14 cellular contexts compared by ENCODE assay signal in the genomic region with DNA sequence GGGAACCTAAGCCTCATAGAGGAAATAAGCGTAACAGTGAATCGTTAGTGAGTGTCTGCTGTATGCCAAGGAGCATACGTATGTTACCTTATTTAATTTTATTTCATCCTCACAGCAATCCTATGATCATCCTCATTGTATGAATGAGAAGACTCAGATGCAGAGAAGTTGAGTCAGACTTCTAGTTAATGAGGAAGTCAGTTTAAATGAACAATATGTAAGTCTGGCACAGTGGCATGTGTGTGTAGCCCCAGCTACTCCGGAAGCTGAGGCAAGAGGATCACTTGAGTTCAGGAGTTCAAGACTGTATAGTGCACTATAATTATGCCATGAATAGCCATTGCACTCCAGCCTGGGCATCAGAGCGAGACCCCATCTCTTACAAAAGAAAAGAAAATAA.
DNase-seq lines count a peak whose midpoint lies in the region; ATAC-seq, FAIRE-seq and TF ChIP-seq lines count a peak whose summit lies in the region.
"Had no signal": no experiment of that assay in that cellular context is flagged by ENCODE, and none has a peak within 500 bp of the region (broad histone marks: within the 10 kb centered on the region; RNA-seq: fewer than 3 reads in every experiment).

No MANE protein-coding gene starts in this region.

- intact Hi-C loops in IMR-90 (cut with micrococcal nuclease) (loop anchor here (5.0 kb wide), 1 partner anchor 317 kb away; a partner anchor contains a TSS), endothelial cell of umbilical vein (cut with micrococcal nuclease) (loop anchor here (5.0 to 10.0 kb wide), 3 partner anchors 370 to 632 kb away; no protein-coding TSS in a partner anchor)
- intact Hi-C loops in activated T-helper 2 cell treated with anti-CD3 and anti-CD28 coated beads, Interferon-gamma antibody, Interleukin-2, Interleukin-4, amounts not matched to agents 10 μg/mL and 5 μg/mL and 100 μg/mL, durations not matched to agents 14 hours and 24 hours and 36 hours (cut with micrococcal nuclease) = no loop called here

- H3K9ac ChIP-seq in IMR-90 (ENCODE audit: low read depth, low read length) = no peak overlapping the region
- no peak overlapping the region for H3K9ac ChIP-seq in endothelial cell of umbilical vein (replicated peaks; ENCODE audit: extremely low read depth, insufficient read depth, low read length)
- H3K9ac ChIP-seq in skeletal muscle satellite cell (ENCODE audit: low read depth, low read length) = peak overlapping the region; percentile 19
- H3K9ac ChIP-seq: BLaER1 had no signal

- H2AFZ ChIP-seq in IMR-90 (replicated peaks; ENCODE audit: low read length, poor library complexity) = no peak overlapping the region
- H2AFZ ChIP-seq in endothelial cell of umbilical vein (ENCODE audit: low read depth, low read length) = peak overlapping the region; percentile 9

- peak overlapping the region; percentile 74 for H2BK5ac ChIP-seq in IMR-90 (ENCODE audit: low read depth, low read length, poor library complexity, severe bottlenecking)

- no TSS peak for BruUV-seq in IMR-90 (replicated peaks; lab: Mats Ljungman, UMichigan)
- BruUV-seq in endothelial cell of umbilical vein (replicated peaks; lab: Mats Ljungman, UMichigan) = no TSS peak

- H4K91ac ChIP-seq in IMR-90 (ENCODE audit: insufficient read depth, low read depth, low read length) = peak overlapping the region; percentile 95

- H3K23ac ChIP-seq in IMR-90 (ENCODE audit: low read depth, low read length) = 0 out of 2 replicates have a peak overlapping the region, but pooled peaks have one; percentile 20

- peaks cover 2% of the 10 kb centered on the region for H3K4me1 Mint-ChIP-seq in activated T-helper 2 cell treated with anti-CD3 and anti-CD28 coated beads, Interferon-gamma antibody, Interleukin-2, Interleukin-4, amounts not matched to agents 10 μg/mL and 5 μg/mL and 100 μg/mL, durations not matched to agents 14 hours and 24 hours and 36 hours (ENCODE audit: low read depth)
- H3K4me1 Mint-ChIP-seq: activated CD4-positive, alpha-beta T cell treated with anti-CD3 and anti-CD28 coated beads, Interleukin-2, amount 10 ng/mL, durations not matched to agents 24 days and 14 days had no signal

- no peak overlapping the region for H2AK9ac ChIP-seq in IMR-90 (replicated peaks; ENCODE audit: low read depth, low read length, poor library complexity)

- peak overlapping the region; percentile 97 for H2AK5ac ChIP-seq in IMR-90 (ENCODE audit: low read depth, low read length)

- H3K27ac ChIP-seq in IMR-90 (ENCODE audit: insufficient read depth, low read length) (no peak overlapping the region), endothelial cell of umbilical vein (ENCODE audit: insufficient read depth, low read depth, low read length) (no peak overlapping the region)
- H3K27ac ChIP-seq: BLaER1 had no signal

- H4K5ac ChIP-seq in IMR-90 (ENCODE audit: low read depth, low read length) = peak overlapping the region; percentile 85; the same call in 1 of the 2 replicates

- H3K79me1 ChIP-seq in IMR-90 (ENCODE audit: low read depth in 1 of 2, low read length in 2 of 2) = peaks cover 4 to 42% of the 10 kb centered on the region in 2 experiments; a peak in 2 of 4 replicates

- H3K36me3 ChIP-seq in IMR-90 (ENCODE audit: control insufficient read depth, insufficient read depth, low read length) (no peaks in the 10 kb centered on the region; the same call in 1 of the 2 replicates), endothelial cell of umbilical vein (ENCODE audit: control insufficient read depth in 2 of 2, extremely low read depth in 1 of 2, insufficient read depth in 2 of 2, low read length in 2 of 2) (no peaks in the 10 kb centered on the region), skeletal muscle satellite cell (ENCODE audit: insufficient read depth, low read length) (peaks cover 12% of the 10 kb centered on the region)
- H3K36me3 ChIP-seq: BLaER1, MG63 had no signal

- H2BK120ac ChIP-seq in IMR-90 (ENCODE audit: low read depth, low read length) = peak overlapping the region; percentile 95

- H3K9me3 ChIP-seq in IMR-90 (ENCODE audit: control insufficient read depth, insufficient read depth, low read length) = no peaks in the 10 kb centered on the region
- no peaks in the 10 kb centered on the region for H3K9me3 ChIP-seq in endothelial cell of umbilical vein (replicated peaks; ENCODE audit: control insufficient read depth, insufficient read depth, low read length)
- no peaks in the 10 kb centered on the region for H3K9me3 ChIP-seq in skeletal muscle satellite cell (replicated peaks; ENCODE audit: low read length)
- H3K9me3 ChIP-seq: MG63 had no signal

- H3K27me3 ChIP-seq in IMR-90 (ENCODE audit: control insufficient read depth, insufficient read depth, low read length) (no peaks in the 10 kb centered on the region), endothelial cell of umbilical vein (ENCODE audit: control insufficient read depth in 2 of 2, insufficient read depth in 2 of 2, low read length in 2 of 2) (no peaks in the 10 kb centered on the region), skeletal muscle satellite cell (ENCODE audit: control insufficient read depth, insufficient read depth, low read length) (no peaks in the 10 kb centered on the region)
- H3K27me3 ChIP-seq: BLaER1, MG63 had no signal

- dilution Hi-C loops in IMR-90 (cut with HindIII; ENCODE audit: low sequenced_read_pairs, unreplicated experiment) = no loop called here
- dilution Hi-C loops in endothelial cell of umbilical vein (cut with MboI; ENCODE audit: extremely low pct_ligation_motif_present, low sequenced_read_pairs) = no loop called here

- H3K4me3 ChIP-seq in IMR-90 (ENCODE audit: insufficient read depth, low read depth, low read length) (no peak overlapping the region), endothelial cell of umbilical vein (replicated peaks in 1 of 3; ENCODE audit: insufficient read depth in 1 of 3, low read depth in 1 of 3, low read length in 3 of 3) (no peak overlapping the region), skeletal muscle satellite cell (ENCODE audit: low read length) (no peak overlapping the region)
- H3K4me3 ChIP-seq: BLaER1, lung, MG63 had no signal

- TF ChIP-seq POLR2A in IMR-90 (IDR thresholded peaks at IDR 0.05; ENCODE audit: low read depth, low read length) = no peak
- no peak for TF ChIP-seq POLR2A in endothelial cell of umbilical vein (IDR thresholded peaks at IDR 0.05; ENCODE audit: low read depth, low read length)

- no peaks in the 10 kb centered on the region for H3K9me3 Mint-ChIP-seq in activated T-helper 2 cell treated with anti-CD3 and anti-CD28 coated beads, Interferon-gamma antibody, Interleukin-2, Interleukin-4, amounts not matched to agents 10 μg/mL and 5 μg/mL and 100 μg/mL, durations not matched to agents 14 hours and 24 hours and 36 hours
- H3K9me3 Mint-ChIP-seq: activated CD4-positive, alpha-beta T cell treated with anti-CD3 and anti-CD28 coated beads, Interleukin-2, amount 10 ng/mL, durations not matched to agents 24 days and 14 days had no signal

- DNase-seq in IMR-90 = no peak
- peak; percentile 57 for DNase-seq in RKO (ENCODE audit: low spot score)
- DNase-seq in endothelial cell of umbilical vein (ENCODE audit: low read depth, low spot score) = peak; percentile 34
- no peak for DNase-seq in cerebellar cortex (ENCODE audit: low spot score)
- no peak for DNase-seq in activated T-helper 2 cell treated with anti-CD3 and anti-CD28 coated beads, Interferon-gamma antibody, Interleukin-2, Interleukin-4, amounts not matched to agents 10 μg/mL and 5 μg/mL and 100 μg/mL, durations not matched to agents 14 hours and 24 hours and 36 hours (ENCODE audit: low spot score)
- DNase-seq: activated naive CD4-positive, alpha-beta T cell treated with anti-CD3 and anti-CD28 coated beads, Interleukin-2, amount 50 U/mL, for 16 hours; MG63; naive B cell had no signal

- FAIRE-seq in endothelial cell of umbilical vein (lab: Jason Lieb, UNC) = peak; percentile 73
- FAIRE-seq: bronchial epithelial cell had no signal

- H2BK15ac ChIP-seq in IMR-90 (ENCODE audit: low read depth, low read length) = peak overlapping the region; percentile 94; the same call in 2 of the 3 replicates

- H2BK20ac ChIP-seq in IMR-90 (ENCODE audit: low read depth, low read length) = peak overlapping the region; percentile 98

- H4K20me1 ChIP-seq in IMR-90 (ENCODE audit: insufficient read depth, low read length) = no peaks in the 10 kb centered on the region
- H4K20me1 ChIP-seq in endothelial cell of umbilical vein (replicated peaks; ENCODE audit: control insufficient read depth, extremely low read depth, insufficient read depth, low read length) = no peaks in the 10 kb centered on the region
- H4K20me1 ChIP-seq: BLaER1 had no signal

- no peaks in the 10 kb centered on the region for H3K79me2 ChIP-seq in endothelial cell of umbilical vein (ENCODE audit: control insufficient read depth, insufficient read depth, low read length)

- H3K27ac Mint-ChIP-seq in activated T-helper 2 cell treated with anti-CD3 and anti-CD28 coated beads, Interferon-gamma antibody, Interleukin-2, Interleukin-4, amounts not matched to agents 10 μg/mL and 5 μg/mL and 100 μg/mL, durations not matched to agents 14 hours and 24 hours and 36 hours = no peak overlapping the region
- H3K27ac Mint-ChIP-seq: activated CD4-positive, alpha-beta T cell treated with anti-CD3 and anti-CD28 coated beads, Interleukin-2, amount 10 ng/mL, durations not matched to agents 24 days and 14 days; naive B cell had no signal

- peaks cover 17% of the 10 kb centered on the region for H3K4me1 ChIP-seq in IMR-90 (ENCODE audit: control insufficient read depth, insufficient read depth, low read length)
- peaks cover 22% of the 10 kb centered on the region for H3K4me1 ChIP-seq in endothelial cell of umbilical vein (ENCODE audit: control insufficient read depth, extremely low read depth, insufficient read depth, low read length)
- H3K4me1 ChIP-seq in skeletal muscle satellite cell (ENCODE audit: control insufficient read depth, insufficient read depth, low read length) = peaks cover 61% of the 10 kb centered on the region

- CTCF ChIA-PET in IMR-90 (lab: Yijun Ruan, JAX) = interaction anchor here (0.7 to 1.8 kb wide), 2 partner anchors 19 to 239 kb away, joined by 3 to 4 read pairs; no protein-coding TSS in a partner anchor
- CTCF ChIA-PET in endothelial cell of umbilical vein (lab: Charles Lee) = interaction anchor here (1.3 to 3.4 kb wide), 7 partner anchors 18 to 315 kb away, joined by 3 to 45 read pairs (median 8); a partner anchor contains a TSS

- POLR2A ChIA-PET in IMR-90 (lab: Charles Lee; ENCODE audit: unreplicated experiment) = no interaction called here
- POLR2A ChIA-PET in endothelial cell of umbilical vein (lab: Charles Lee) = no interaction called here

- H4K8ac ChIP-seq in IMR-90 (ENCODE audit: low read depth in 2 of 2, low read length in 2 of 2) = peak overlapping the region; percentile 17 to 96; a peak in 3 of 4 replicates

- TF ChIP-seq CTCF in IMR-90 (conservative IDR thresholded peaks at IDR 0.05; ENCODE audit: low read depth, low read length) (no peak), endothelial cell of umbilical vein (IDR thresholded peaks at IDR 0.05; ENCODE audit: extremely low read depth in 1 of 2, insufficient read depth in 1 of 2, low read depth in 1 of 2, low read length in 2 of 2) (no peak)

- H3K18ac ChIP-seq in IMR-90 (ENCODE audit: low read depth, low read length) = peak overlapping the region; percentile 24; the same call in 1 of the 2 replicates

- 80% methylated on average over 1 of the region's 5 CpGs; no CpG with 5 or more reads in 1 of the 2 experiments for WGBS in IMR-90 (ENCODE audit: extremely low coverage in 2 of 2, insufficient read length in 1 of 2), 2 experiments

- H3K9me1 ChIP-seq in IMR-90 (ENCODE audit: insufficient read depth, low read length) (peaks cover 23% of the 10 kb centered on the region), endothelial cell of umbilical vein (replicated peaks; ENCODE audit: control insufficient read depth, extremely low read depth, insufficient read depth, low read length) (no peaks in the 10 kb centered on the region)

- no peak for TF ChIP-seq RAD21 in IMR-90 (IDR thresholded peaks at IDR 0.05; ENCODE audit: low read length)

- H3K36me3 Mint-ChIP-seq in activated T-helper 2 cell treated with anti-CD3 and anti-CD28 coated beads, Interferon-gamma antibody, Interleukin-2, Interleukin-4, amounts not matched to agents 10 μg/mL and 5 μg/mL and 100 μg/mL, durations not matched to agents 14 hours and 24 hours and 36 hours (ENCODE audit: low read depth) = no peaks in the 10 kb centered on the region
- H3K36me3 Mint-ChIP-seq: naive B cell had no signal

- no peak overlapping the region for H3K4me3 Mint-ChIP-seq in activated T-helper 2 cell treated with anti-CD3 and anti-CD28 coated beads, Interferon-gamma antibody, Interleukin-2, Interleukin-4, amounts not matched to agents 10 μg/mL and 5 μg/mL and 100 μg/mL, durations not matched to agents 14 hours and 24 hours and 36 hours (ENCODE audit: low read depth)
- H3K4me3 Mint-ChIP-seq: activated CD4-positive, alpha-beta T cell treated with anti-CD3 and anti-CD28 coated beads, Interleukin-2, amount 10 ng/mL, durations not matched to agents 24 days and 14 days had no signal

- ATAC-seq in IMR-90 (ENCODE audit: low read depth) = no peak
- ATAC-seq in HG03469 (IDR thresholded peaks at IDR 0.05; ENCODE audit: unreplicated experiment) = no peak

- peak overlapping the region; percentile 87 for H3K14ac ChIP-seq in IMR-90 (replicated peaks; ENCODE audit: low read depth, low read length)

- no peaks in the 10 kb centered on the region for H3K27me3 Mint-ChIP-seq in activated T-helper 2 cell treated with anti-CD3 and anti-CD28 coated beads, Interferon-gamma antibody, Interleukin-2, Interleukin-4, amounts not matched to agents 10 μg/mL and 5 μg/mL and 100 μg/mL, durations not matched to agents 14 hours and 24 hours and 36 hours (ENCODE audit: low read depth)
- H3K27me3 Mint-ChIP-seq: activated CD4-positive, alpha-beta T cell treated with anti-CD3 and anti-CD28 coated beads, Interleukin-2, amount 10 ng/mL, durations not matched to agents 24 days and 14 days; naive B cell had no signal

- H3K4me2 ChIP-seq in IMR-90 (ENCODE audit: low read depth, low read length) = no peak overlapping the region
- no peak overlapping the region for H3K4me2 ChIP-seq in endothelial cell of umbilical vein (ENCODE audit: insufficient read depth, low read length)
- no peak overlapping the region for H3K4me2 ChIP-seq in skeletal muscle satellite cell (ENCODE audit: low read length)
- H3K4me2 ChIP-seq: BLaER1 had no signal

- in situ Hi-C loops in IMR-90 (cut with MboI; ENCODE audit: low sequenced_read_pairs) = loop anchor here (5.0 kb wide), 1 partner anchor 382 kb away; no protein-coding TSS in a partner anchor

- no peak overlapping the region for H3K56ac ChIP-seq in IMR-90 (ENCODE audit: extremely low read depth, insufficient read depth, low read length)

- peak overlapping the region; percentile 98 for H3K4ac ChIP-seq in IMR-90 (ENCODE audit: low read depth, low read length)

Comparison
In these comparisons a context has a peak if more than half of its experiments do, and no peak if none do; other contexts are left out.
1. DNase-seq: peak in RKO (single experiment) and endothelial cell of umbilical vein (single experiment); none in IMR-90 (single experiment), cerebellar cortex (single experiment) and activated T-helper 2 cell treated with anti-CD3 and anti-CD28 coated beads, Interferon-gamma antibody, Interleukin-2, Interleukin-4, amounts not matched to agents 10 μg/mL and 5 μg/mL and 100 μg/mL, durations not matched to agents 14 hours and 24 hours and 36 hours (single experiment).